Comparison of ENCODE assay signal across 8 cellular contexts in genomic region chr19:3761382-3762129, GRCh38. TPM values are rescaled to one million over a fixed set of nuclear protein-coding genes. Genes with fewer than 3 reads are reported as not detected.
A peak's percentile ranks its signal among the peaks of the same experiment; 100 is the strongest.
DNase-seq lines count a peak whose midpoint lies in the region; ATAC-seq and TF ChIP-seq lines count a peak whose summit lies in the region.

TSS of gene APBA3 (minus strand) at chr19:3761692. CDS start at chr19:3760264, 1,428 bp downstream.

- H4K20me1 ChIP-seq in OCI-LY7 (ENCODE audit: insufficient read depth, low read length), result no peaks in the 10 kb centered on the region

- H3K4me3 ChIP-seq in CD8-positive, alpha-beta T cell (ENCODE audit: low read depth, low read length), result peak within 1 kb of the TSS; percentile 80
- peak within 1 kb of the TSS; percentile 77 for H3K4me3 ChIP-seq in OCI-LY7 (ENCODE audit: low read depth, low read length, poor library complexity, severe bottlenecking)
- peak within 1 kb of the TSS; percentile 100 for H3K4me3 ChIP-seq in epithelial cell of proximal tubule (ENCODE audit: low read depth, low read length)
- peak within 1 kb of the TSS; percentile 92 to 98 for H3K4me3 ChIP-seq in mucosa of rectum (ENCODE audit: low read length in 2 of 2)

- H3K9me3 ChIP-seq in CD8-positive, alpha-beta T cell (ENCODE audit: low read length), result no peaks in the 10 kb centered on the region
- H3K9me3 ChIP-seq in OCI-LY7 (ENCODE audit: low read length), result no peaks in the 10 kb centered on the region
- H3K9me3 ChIP-seq in mucosa of rectum (ENCODE audit: control insufficient read depth in 2 of 2, low read length in 2 of 2), result no peaks in the 10 kb centered on the region

- H3K27me3 ChIP-seq in CD8-positive, alpha-beta T cell (ENCODE audit: insufficient read depth, low read length), result no peaks in the 10 kb centered on the region
- no peaks in the 10 kb centered on the region for H3K27me3 ChIP-seq in mucosa of rectum (ENCODE audit: control insufficient read depth in 2 of 2, insufficient read depth in 2 of 2, low read length in 2 of 2)

- H3K9me3 Mint-ChIP-seq in CD8-positive, alpha-beta T cell, result no peaks in the 10 kb centered on the region
- no peaks in the 10 kb centered on the region for H3K9me3 Mint-ChIP-seq in IgD-negative memory B cell

- ATAC-seq in CD8-positive, alpha-beta T cell, result peak; percentile 40
- ATAC-seq in GM21381 (IDR thresholded peaks at IDR 0.05; ENCODE audit: unreplicated experiment), result peak; percentile 51

- no TSS peak for BruUV-seq in OCI-LY7 (replicated peaks; lab: Mats Ljungman, UMichigan)

- peak within 1 kb of the TSS; percentile 89 for H3K4me2 ChIP-seq in OCI-LY7 (ENCODE audit: low read length)

- CTCF ChIA-PET in CD8-positive, alpha-beta T cell (lab: Charles Lee), result interaction anchor here (0.7 to 5.8 kb wide), 16 partner anchors 11 to 226 kb away, joined by 3 to 35 read pairs (median 4); partner anchors contain the start of gene PIP5K1C
- CTCF ChIA-PET in OCI-LY7 (lab: Charles Lee; ENCODE audit: unreplicated experiment), result interaction anchor here (0.6 kb wide), 1 partner anchor 1925 kb away, joined by 3 read pairs; no protein-coding TSS in a partner anchor

- TF ChIP-seq CTCF in CD8-positive, alpha-beta T cell (IDR thresholded peaks at IDR 0.05), result peak; percentile 70
- TF ChIP-seq CTCF in OCI-LY7 (conservative IDR thresholded peaks at IDR 0.05; ENCODE audit: low read length) (peak; percentile 85), epithelial cell of proximal tubule (conservative IDR thresholded peaks at IDR 0.05; ENCODE audit: low read depth, low read length) (peak; percentile 63)

- H3K4me1 ChIP-seq in CD8-positive, alpha-beta T cell (ENCODE audit: insufficient read depth, low read length), result peaks cover 46% of the 10 kb centered on the region
- H3K4me1 ChIP-seq in OCI-LY7 (ENCODE audit: insufficient read depth, low read length, poor library complexity, severe bottlenecking) (peaks cover 9% of the 10 kb centered on the region), mucosa of rectum (ENCODE audit: control insufficient read depth in 2 of 2, insufficient read depth in 2 of 2, low read length in 2 of 2) (peaks cover 18 to 21% of the 10 kb centered on the region in 2 donors)

- peak within 1 kb of the TSS; percentile 100 for H3K27ac Mint-ChIP-seq in CD8-positive, alpha-beta T cell
- H3K27ac Mint-ChIP-seq in IgD-negative memory B cell, result peak within 1 kb of the TSS; percentile 100

- peak within 1 kb of the TSS; percentile 94 to 100 for H3K9ac ChIP-seq in mucosa of rectum (ENCODE audit: low read depth in 1 of 2, low read length in 2 of 2)

- peaks cover 49% of the 10 kb centered on the region for H3K4me1 Mint-ChIP-seq in CD8-positive, alpha-beta T cell (ENCODE audit: low read depth)
- peaks cover 20 to 30% (median 21%) of the 10 kb centered on the region in 3 donors for H3K4me1 Mint-ChIP-seq in IgD-negative memory B cell

- peak within 1 kb of the TSS; percentile 71 for H2AFZ ChIP-seq in OCI-LY7 (ENCODE audit: low read length)

- H3K9me2 ChIP-seq in OCI-LY7 (ENCODE audit: insufficient read depth, low read length), result no peaks in the 10 kb centered on the region

- H3K79me2 ChIP-seq in OCI-LY7 (ENCODE audit: insufficient read depth, low read depth, low read length), result peaks cover 15% of the 10 kb centered on the region

- peak within 1 kb of the TSS; percentile 95 for H3K4me3 Mint-ChIP-seq in CD8-positive, alpha-beta T cell
- peak within 1 kb of the TSS; percentile 97 to 99 (median 99) for H3K4me3 Mint-ChIP-seq in IgD-negative memory B cell

- POLR2A ChIA-PET in CD8-positive, alpha-beta T cell (lab: Charles Lee), result interaction anchor here (0.6 to 3.1 kb wide), 16 partner anchors 11 to 373 kb away, joined by 3 to 30 read pairs (median 4); no protein-coding TSS in a partner anchor
- POLR2A ChIA-PET in OCI-LY7 (lab: Charles Lee), result interaction anchor here (0.6 to 1.1 kb wide), 2 partner anchors 50 to 1511 kb away, joined by 3 to 5 read pairs; no protein-coding TSS in a partner anchor

- H3K36me3 Mint-ChIP-seq in CD8-positive, alpha-beta T cell, result peaks cover 42% of the 10 kb centered on the region
- H3K36me3 Mint-ChIP-seq in IgD-negative memory B cell, result peaks cover 3% of the 10 kb centered on the region

- no peaks in the 10 kb centered on the region for H3K27me3 Mint-ChIP-seq in CD8-positive, alpha-beta T cell (ENCODE audit: low read depth)
- H3K27me3 Mint-ChIP-seq in IgD-negative memory B cell, result peaks cover 2% of the 10 kb centered on the region

- intact Hi-C loops in CD8-positive, alpha-beta T cell (cut with DNase I, micrococcal nuclease), result loop anchor here (1.0 to 10.0 kb wide), 30 partner anchors 25 to 1304 kb away; partner anchors contain the start of genes EEF2 (in 2 of the 2), FZR1 (in 2 of the 2), PIP5K1C (in 2 of the 2) and SGTA (in 2 of the 2)
- intact Hi-C loops in OCI-LY7 (cut with micrococcal nuclease; ENCODE audit: unreplicated experiment), result loop anchor here (5.0 kb wide), 2 partner anchors 51 to 134 kb away; partner anchors contain the start of gene CACTIN

- peak within 1 kb of the TSS; percentile 99 for H3K27ac ChIP-seq in CD8-positive, alpha-beta T cell (ENCODE audit: low read depth, low read length)
- H3K27ac ChIP-seq in OCI-LY7 (ENCODE audit: low read depth, low read length, poor library complexity, severe bottlenecking), result peak within 1 kb of the TSS; percentile 83
- peak within 1 kb of the TSS; percentile 98 to 100 for H3K27ac ChIP-seq in mucosa of rectum (ENCODE audit: low read depth in 2 of 2, low read length in 2 of 2)

- peaks cover 9% of the 10 kb centered on the region for H3K36me3 ChIP-seq in CD8-positive, alpha-beta T cell (ENCODE audit: insufficient read depth, low read length)
- H3K36me3 ChIP-seq in OCI-LY7 (ENCODE audit: insufficient read depth, low read length) (peaks cover 24% of the 10 kb centered on the region), mucosa of rectum (ENCODE audit: control insufficient read depth in 2 of 2, insufficient read depth in 2 of 2, low read length in 2 of 2) (peaks cover 8 to 18% of the 10 kb centered on the region in 2 donors)

- DNase-seq in CD8-positive, alpha-beta T cell, result peak; percentile 88 to 98 (median 95)
- DNase-seq in OCI-LY7 (ENCODE audit: low spot score) (peak; percentile 94), activated T-cell treated with anti-CD3 and anti-CD28 coated beads for 4 hours (peak; percentile 95), epithelial cell of proximal tubule (ENCODE audit: low read depth) (no peak)
- DNase-seq in stimulated activated CD8-positive, alpha-beta memory T cell treated with anti-CD3 and anti-CD28 coated beads, Interleukin-4, amount 100 ng/mL, for 4 hours (ENCODE audit: low read depth in 2 of 2, low spot score in 1 of 2), result peak; percentile 88 to 95

RNA-seq across cellular contexts. Expression of gene APBA3, which starts in this region (rescaled TPM):
- 10 to 100 TPM; 48.8 to 51.6 TPM for total RNA-seq in CD8-positive, alpha-beta T cell
- 36.9 TPM for polyA plus RNA-seq in IgD-negative memory B cell
- 34.7 and 40.4 TPM in 2 replicates for total RNA-seq in OCI-LY7 (2014; rRNA removed; shearing (Covaris generic))
- total RNA-seq in OCI-LY7 (2022) (25.1 and 28.7 TPM in 2 replicates), epithelial cell of proximal tubule (24.6 and 25.8 TPM in 2 replicates)
